Comparison of ENCODE assay signal across 1 cellular context in genomic region chr3:110620118-110620517, GRCh38.
TF ChIP-seq lines count a peak whose summit lies in the region.

No MANE protein-coding gene starts in this region.

TF ChIP-seq in K562, 482 proteins besides CTCF, POLR2A, EP300 and RAD21 (continued from another document):
- no peak for TF ChIP-seq IRF1 (CRISPR knock-in tag; IDR thresholded peaks at IDR 0.05; ENCODE audit: borderline replicate concordance)
- peak in 1 of 2 experiments; percentile 30; a peak in 1 of 4 replicates for TF ChIP-seq TRIM24 (IDR thresholded peaks at IDR 0.05)
- TF ChIP-seq THAP12 (CRISPR knock-in tag; IDR thresholded peaks at IDR 0.05), result no peak
- no peak for TF ChIP-seq CHCHD3 (CRISPR knock-in tag; IDR thresholded peaks at IDR 0.05)
- TF ChIP-seq MTA2 (IDR thresholded peaks at IDR 0.05; ENCODE audit: low read depth), result peak; percentile 46; the same call in 1 of the 2 replicates
- TF ChIP-seq PML (IDR thresholded peaks at IDR 0.05; ENCODE audit: low read length), result peak; percentile 67; the same call in 1 of the 2 replicates
- TF ChIP-seq ATF3 (IDR thresholded peaks at IDR 0.05), result no peak
- TF ChIP-seq ATF3 (CRISPR knock-in tag; conservative IDR thresholded peaks at IDR 0.05), result no peak
- no peak for TF ChIP-seq NCOA1 (IDR thresholded peaks at IDR 0.05; ENCODE audit: low read depth)
- TF ChIP-seq KLF16 (IDR thresholded peaks at IDR 0.05), result peak; percentile 56; the same call in 1 of the 2 replicates
- TF ChIP-seq RCOR1 (IDR thresholded peaks at IDR 0.05; ENCODE audit: borderline replicate concordance in 1 of 2, low read depth in 2 of 2, low read length in 2 of 2), result 0 out of 4 replicates have a peak, but pooled peaks of 1 of the 2 experiments have one; percentile 36
- TF ChIP-seq STAT5A (IDR thresholded peaks at IDR 0.05; ENCODE audit: borderline replicate concordance, low read length), result 0 out of 2 replicates have a peak, but pooled peaks have one; percentile 37
